8 cellular contexts compared by ENCODE assay signal in the genomic region with DNA sequence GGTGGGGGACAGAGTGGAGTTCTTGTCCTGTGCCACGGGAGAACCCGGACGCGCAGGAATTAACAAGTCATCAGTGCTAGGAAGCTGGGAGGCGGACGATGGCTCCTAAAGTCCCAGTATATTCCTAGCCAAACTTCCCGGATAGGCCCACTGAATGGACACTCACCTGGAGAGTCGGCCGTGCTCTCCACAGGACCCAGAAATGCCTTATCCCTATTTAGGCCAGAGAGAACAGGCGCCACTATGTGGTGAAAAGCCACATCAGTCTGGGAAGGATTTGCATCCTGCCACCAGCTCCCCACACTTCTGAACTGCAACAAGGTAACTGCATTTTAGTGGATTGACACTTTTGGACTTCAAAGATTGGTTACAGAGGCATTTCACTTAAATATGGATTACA.
DNase-seq lines count a peak whose midpoint lies in the region; ATAC-seq, FAIRE-seq and TF ChIP-seq lines count a peak whose summit lies in the region.

No MANE protein-coding gene starts in this region.

- H3K27ac Mint-ChIP-seq in activated naive CD8-positive, alpha-beta T cell treated with anti-CD3 and anti-CD28 coated beads, Interleukin-2, amount 50 U/mL, for 24 hours, result no peak overlapping the region
- H3K27ac Mint-ChIP-seq in stimulated activated effector memory CD8-positive, alpha-beta T cell treated with anti-CD3 and anti-CD28 coated beads, Interleukin-12 subunit alpha, Interleukin-12 subunit beta, amount 100 ng/mL, for 72 hours, result no peak overlapping the region

- H3K4me1 Mint-ChIP-seq in activated naive CD8-positive, alpha-beta T cell treated with anti-CD3 and anti-CD28 coated beads, Interleukin-2, amount 50 U/mL, for 24 hours, result peaks cover 6% of the 10 kb centered on the region
- H3K4me1 Mint-ChIP-seq in stimulated activated effector memory CD8-positive, alpha-beta T cell treated with anti-CD3 and anti-CD28 coated beads, Interleukin-12 subunit alpha, Interleukin-12 subunit beta, amount 100 ng/mL, for 72 hours, result peaks cover 10% of the 10 kb centered on the region

- H3K9me3 Mint-ChIP-seq in activated naive CD8-positive, alpha-beta T cell treated with anti-CD3 and anti-CD28 coated beads, Interleukin-2, amount 50 U/mL, for 24 hours, result peaks cover under 1% of the 10 kb centered on the region
- peaks cover under 1% of the 10 kb centered on the region for H3K9me3 Mint-ChIP-seq in stimulated activated effector memory CD8-positive, alpha-beta T cell treated with anti-CD3 and anti-CD28 coated beads, Interleukin-12 subunit alpha, Interleukin-12 subunit beta, amount 100 ng/mL, for 72 hours

- H3K9me3 ChIP-seq in DND-41 (ENCODE audit: insufficient read depth, low read length, severe bottlenecking) (peaks cover 3% of the 10 kb centered on the region), iPS-18c (ENCODE audit: control insufficient read depth, insufficient read depth, low read length) (no peaks in the 10 kb centered on the region)

- no peaks in the 10 kb centered on the region for H3K36me3 Mint-ChIP-seq in activated naive CD8-positive, alpha-beta T cell treated with anti-CD3 and anti-CD28 coated beads, Interleukin-2, amount 50 U/mL, for 24 hours (ENCODE audit: low read depth)
- H3K36me3 Mint-ChIP-seq in stimulated activated effector memory CD8-positive, alpha-beta T cell treated with anti-CD3 and anti-CD28 coated beads, Interleukin-12 subunit alpha, Interleukin-12 subunit beta, amount 100 ng/mL, for 72 hours, result no peaks in the 10 kb centered on the region

- H3K4me3 Mint-ChIP-seq in activated naive CD8-positive, alpha-beta T cell treated with anti-CD3 and anti-CD28 coated beads, Interleukin-2, amount 50 U/mL, for 24 hours, result peak overlapping the region; percentile 77
- peak overlapping the region; percentile 60 for H3K4me3 Mint-ChIP-seq in stimulated activated effector memory CD8-positive, alpha-beta T cell treated with anti-CD3 and anti-CD28 coated beads, Interleukin-12 subunit alpha, Interleukin-12 subunit beta, amount 100 ng/mL, for 72 hours

- no peaks in the 10 kb centered on the region for H3K4me1 ChIP-seq in DND-41 (ENCODE audit: insufficient read depth, low read length)
- H3K4me1 ChIP-seq in KMS-11 (ENCODE audit: low read depth, poor library complexity, severe bottlenecking), result peaks cover 13% of the 10 kb centered on the region

- H3K9ac ChIP-seq in DND-41 (ENCODE audit: low read depth, low read length) (no peak overlapping the region), KMS-11 (no peak overlapping the region)

- H3K36me3 ChIP-seq in DND-41 (ENCODE audit: insufficient read depth, low read length) (no peaks in the 10 kb centered on the region), KMS-11 (ENCODE audit: insufficient read depth) (no peaks in the 10 kb centered on the region)

- H3K79me2 ChIP-seq in DND-41 (ENCODE audit: insufficient read depth, low read length) (no peaks in the 10 kb centered on the region), KMS-11 (ENCODE audit: insufficient read depth, low read depth) (no peaks in the 10 kb centered on the region)

- peaks cover 22% of the 10 kb centered on the region for H3K27me3 Mint-ChIP-seq in activated naive CD8-positive, alpha-beta T cell treated with anti-CD3 and anti-CD28 coated beads, Interleukin-2, amount 50 U/mL, for 24 hours

- no peak overlapping the region for H3K27ac ChIP-seq in DND-41 (ENCODE audit: low read length)
- H3K27ac ChIP-seq in KMS-11, result no peak overlapping the region

- no peaks in the 10 kb centered on the region for H4K20me1 ChIP-seq in DND-41 (ENCODE audit: insufficient read depth, low read length)
- no peaks in the 10 kb centered on the region for H4K20me1 ChIP-seq in KMS-11 (ENCODE audit: insufficient read depth)

- FAIRE-seq in urothelium cell line (lab: Jason Lieb, UNC), result no peak

- H3K4me2 ChIP-seq in DND-41 (ENCODE audit: insufficient read depth, low read length) (no peak overlapping the region), KMS-11 (peak overlapping the region; percentile 97; the same call in 1 of the 2 replicates)

- TF ChIP-seq CTCF in DND-41 (IDR thresholded peaks at IDR 0.05; ENCODE audit: borderline replicate concordance, extremely low read depth, low read length, poor library complexity, severe bottlenecking), result peak; percentile 24
- no peak for TF ChIP-seq CTCF in KMS-11 (conservative IDR thresholded peaks at IDR 0.05; ENCODE audit: low read depth, low read length)

- no peak overlapping the region for H3K4me3 ChIP-seq in DND-41 (ENCODE audit: low read depth in 1 of 2, low read length in 2 of 2)
- no peak overlapping the region for H3K4me3 ChIP-seq in KMS-11 (IDR thresholded peaks at IDR 0.05; ENCODE audit: insufficient read depth, low read depth, low read length)
- peak overlapping the region; percentile 75; the same call in 1 of the 2 replicates for H3K4me3 ChIP-seq in iPS-18c (ENCODE audit: insufficient read depth, low read depth, low read length)

- ATAC-seq in DND-41 (ENCODE audit: insufficient read depth, low read depth) (no peak), GM21528 (IDR thresholded peaks at IDR 0.05; ENCODE audit: low FRiP score, unreplicated experiment) (no peak)
- no peak for ATAC-seq in activated naive CD8-positive, alpha-beta T cell treated with anti-CD3 and anti-CD28 coated beads, Interleukin-2, amount 50 U/mL, for 24 hours
- ATAC-seq in stimulated activated effector memory CD8-positive, alpha-beta T cell treated with anti-CD3 and anti-CD28 coated beads, Interleukin-12 subunit alpha, Interleukin-12 subunit beta, amount 100 ng/mL, for 72 hours, result no peak
- no peak for ATAC-seq in activated CD4-positive, CD25-positive, alpha-beta regulatory T cell treated with anti-CD3 and anti-CD28 coated beads, Interleukin-2, amount 50 U/mL, for 24 hours

- H2AFZ ChIP-seq in DND-41 (ENCODE audit: low read depth, low read length) (no peak overlapping the region), KMS-11 (ENCODE audit: low read depth) (no peak overlapping the region)

- DNase-seq in DND-41 (no peak), urothelium cell line (ENCODE audit: low spot score) (no peak)
- no peak for DNase-seq in activated naive CD8-positive, alpha-beta T cell treated with anti-CD3 and anti-CD28 coated beads, Interleukin-2, amount 50 U/mL, for 24 hours
- no peak for DNase-seq in stimulated activated effector memory CD8-positive, alpha-beta T cell treated with anti-CD3 and anti-CD28 coated beads, Interleukin-12 subunit alpha, Interleukin-12 subunit beta, amount 100 ng/mL, for 72 hours (ENCODE audit: low spot score in 2 of 2)

- no peaks in the 10 kb centered on the region for H3K27me3 ChIP-seq in DND-41 (ENCODE audit: insufficient read depth, low read length, poor library complexity)
- H3K27me3 ChIP-seq in KMS-11 (ENCODE audit: insufficient read depth, low read depth), result no peaks in the 10 kb centered on the region
